In the genomic region with DNA sequence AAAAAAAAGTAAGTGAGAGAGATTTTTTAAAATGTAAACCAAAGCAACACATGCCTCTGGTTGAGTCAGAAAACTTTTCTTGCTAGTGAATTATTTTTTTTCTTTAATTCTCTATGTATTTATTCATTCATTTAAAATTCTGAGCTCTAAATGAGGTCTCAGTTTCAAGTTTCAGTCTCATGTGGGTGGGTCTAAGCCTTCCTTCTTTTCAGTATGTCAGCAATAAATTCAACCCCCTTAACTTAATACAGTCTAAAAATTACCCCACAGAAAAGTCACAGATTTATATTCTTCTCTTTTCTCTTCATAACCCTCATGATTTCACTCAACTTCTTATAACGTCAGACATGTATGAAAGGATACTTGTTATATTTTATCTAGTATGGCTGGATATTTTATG, we compare ENCODE assay signal across 32 cellular contexts.
"Had no signal": no experiment of that assay in that cellular context is flagged by ENCODE, and none has a peak within 500 bp of the region (broad histone marks: within the 10 kb centered on the region; RNA-seq: fewer than 3 reads in every experiment).

No MANE protein-coding gene starts in this region.

- H3K36me3 ChIP-seq: brain microvascular endothelial cell, WERI-Rb-1 had no signal

- DNase-seq: activated B cell treated with CpG ODN at 0.5 μM for 24 hours; activated CD4-positive, alpha-beta T cell treated with anti-CD3 and anti-CD28 coated beads for 48 hours; activated CD4-positive, alpha-beta T cell treated with anti-CD3 and anti-CD28 coated beads, Interleukin-2, amount 50 U/mL, for 1 hour; activated CD4-positive, alpha-beta T cell treated with anti-CD3 and anti-CD28 coated beads, Interleukin-2, amount 50 U/mL, for 48 hours; activated CD8-positive, alpha-beta memory T cell treated with anti-CD3 and anti-CD28 coated beads for 24 hours; activated CD8-positive, alpha-beta T cell treated with anti-CD3 and anti-CD28 coated beads for 36 hours; activated gamma-delta T cell; activated naive CD4-positive, alpha-beta T cell; activated naive CD4-positive, alpha-beta T cell treated with anti-CD3 and anti-CD28 coated beads, Interleukin-2, amount 10 ng/mL, durations not matched to agents 7 days and 5 days; activated naive CD8-positive, alpha-beta T cell treated with anti-CD3 and anti-CD28 coated beads, Interleukin-2, amount 10 ng/mL, durations not matched to agents 7 days and 5 days; activated T-cell treated with anti-CD3 and anti-CD28 coated beads, Interleukin-2, amount 50 U/mL, for 1 hour; activated T-cell treated with anti-CD3 and anti-CD28 coated beads, Interleukin-2, amount 50 U/mL, for 72 hours; amniotic stem cell; anterior cingulate cortex; brain microvascular endothelial cell; dorsolateral prefrontal cortex; effector memory CD4-positive, alpha-beta T cell; endodermal cell; foreskin fibroblast; head of caudate nucleus; hippocampal formation; T1000; WERI-Rb-1 had no signal

- H3K4me3 ChIP-seq: coronary artery, dorsolateral prefrontal cortex had no signal

- H3K9me3 Mint-ChIP-seq: activated B cell treated with CpG ODN at 0.5 μM for 24 hours; activated naive CD4-positive, alpha-beta T cell treated with anti-CD3 and anti-CD28 coated beads, Interleukin-2, amount 50 U/mL, for 72 hours; activated naive CD8-positive, alpha-beta T cell treated with anti-CD3 and anti-CD28 coated beads, Interleukin-2, amount 10 ng/mL, durations not matched to agents 7 days and 5 days; central memory CD8-positive, alpha-beta T cell; endodermal cell; T-helper 2 cell treated with Interferon-gamma antibody and Interleukin-4, amounts not matched to agents 5 μg/mL and 100 μg/mL, for 36 hours had no signal

- H3K4me3 Mint-ChIP-seq: activated B cell treated with CpG ODN at 0.5 μM for 24 hours; activated CD8-positive, alpha-beta T cell treated with anti-CD3 and anti-CD28 coated beads for 36 hours; activated naive CD4-positive, alpha-beta T cell treated with anti-CD3 and anti-CD28 coated beads, Interleukin-2, amount 10 ng/mL, durations not matched to agents 7 days and 5 days; activated naive CD8-positive, alpha-beta T cell treated with anti-CD3 and anti-CD28 coated beads, Interleukin-2, amount 10 ng/mL, durations not matched to agents 7 days and 5 days; activated T-cell treated with anti-CD3 and anti-CD28 coated beads, Interleukin-2, amount 50 U/mL, for 72 hours; central memory CD8-positive, alpha-beta T cell; dendritic cell treated with granulocyte-macrophage colony-stimulating factor and Interleukin-4, amounts not matched to agents 40 ng/mL and 50 ng/mL, for 4 days; endodermal cell; T-helper 2 cell treated with Interferon-gamma antibody and Interleukin-4, amounts not matched to agents 5 μg/mL and 100 μg/mL, for 36 hours had no signal

- ATAC-seq: activated CD4-positive, CD25-positive, alpha-beta regulatory T cell treated with anti-CD3 and anti-CD28 coated beads, Interleukin-2, amount 50 U/mL, for 24 hours; activated CD8-positive, alpha-beta T cell treated with anti-CD3 and anti-CD28 coated beads for 36 hours; activated naive CD4-positive, alpha-beta T cell treated with anti-CD3 and anti-CD28 coated beads, Interleukin-2, amount 50 U/mL, for 72 hours; activated T-cell treated with anti-CD3 and anti-CD28 coated beads, Interleukin-2, amount 50 U/mL, for 72 hours; esophagus mucosa had no signal

- H3K27me3 ChIP-seq: brain microvascular endothelial cell had no signal

- H3K36me3 Mint-ChIP-seq: activated naive CD4-positive, alpha-beta T cell treated with anti-CD3 and anti-CD28 coated beads, Interleukin-2, amount 10 ng/mL, durations not matched to agents 7 days and 5 days; activated naive CD4-positive, alpha-beta T cell treated with anti-CD3 and anti-CD28 coated beads, Interleukin-2, amount 50 U/mL, for 72 hours; activated naive CD8-positive, alpha-beta T cell treated with anti-CD3 and anti-CD28 coated beads, Interleukin-2, amount 10 ng/mL, durations not matched to agents 7 days and 5 days had no signal

- H3K27me3 Mint-ChIP-seq: activated B cell treated with CpG ODN at 0.5 μM for 24 hours; activated CD8-positive, alpha-beta T cell treated with anti-CD3 and anti-CD28 coated beads for 36 hours; activated naive CD4-positive, alpha-beta T cell treated with anti-CD3 and anti-CD28 coated beads, Interleukin-2, amount 10 ng/mL, durations not matched to agents 7 days and 5 days; activated naive CD8-positive, alpha-beta T cell treated with anti-CD3 and anti-CD28 coated beads, Interleukin-2, amount 10 ng/mL, durations not matched to agents 7 days and 5 days; central memory CD8-positive, alpha-beta T cell; dendritic cell treated with granulocyte-macrophage colony-stimulating factor and Interleukin-4, amounts not matched to agents 40 ng/mL and 50 ng/mL, for 4 days had no signal

- H3K4me1 Mint-ChIP-seq: activated B cell treated with CpG ODN at 0.5 μM for 24 hours; activated naive CD4-positive, alpha-beta T cell treated with anti-CD3 and anti-CD28 coated beads, Interleukin-2, amount 10 ng/mL, durations not matched to agents 7 days and 5 days; activated naive CD8-positive, alpha-beta T cell treated with anti-CD3 and anti-CD28 coated beads, Interleukin-2, amount 10 ng/mL, durations not matched to agents 7 days and 5 days; central memory CD8-positive, alpha-beta T cell; endodermal cell had no signal

- H3K27ac Mint-ChIP-seq: activated B cell treated with CpG ODN at 0.5 μM for 24 hours; activated CD8-positive, alpha-beta T cell treated with anti-CD3 and anti-CD28 coated beads for 36 hours; activated naive CD4-positive, alpha-beta T cell treated with anti-CD3 and anti-CD28 coated beads, Interleukin-2, amount 10 ng/mL, durations not matched to agents 7 days and 5 days; activated naive CD4-positive, alpha-beta T cell treated with anti-CD3 and anti-CD28 coated beads, Interleukin-2, amount 50 U/mL, for 72 hours; activated naive CD8-positive, alpha-beta T cell treated with anti-CD3 and anti-CD28 coated beads, Interleukin-2, amount 10 ng/mL, durations not matched to agents 7 days and 5 days; activated T-cell treated with anti-CD3 and anti-CD28 coated beads, Interleukin-2, amount 50 U/mL, for 72 hours; dendritic cell treated with granulocyte-macrophage colony-stimulating factor and Interleukin-4, amounts not matched to agents 40 ng/mL and 50 ng/mL, for 4 days; endodermal cell; T-helper 2 cell treated with Interferon-gamma antibody and Interleukin-4, amounts not matched to agents 5 μg/mL and 100 μg/mL, for 36 hours had no signal

- FAIRE-seq: astrocyte, bronchial epithelial cell had no signal

- H3K27ac ChIP-seq: brain microvascular endothelial cell, coronary artery, dorsolateral prefrontal cortex, WERI-Rb-1 had no signal
